8 cellular contexts compared by ENCODE assay signal in genomic region chr1:145280638-145281036, GRCh38. TPM values are rescaled to one million over a fixed set of nuclear protein-coding genes. Genes with fewer than 3 reads are reported as not detected.
DNase-seq lines count a peak whose midpoint lies in the region; ATAC-seq and TF ChIP-seq lines count a peak whose summit lies in the region.
"Not testable (repeated sequence)": the region's sequence is repeated elsewhere in the genome, so short reads cannot be mapped to it uniquely, and the experiment has no call there.

No MANE protein-coding gene starts in this region.

- POLR2A ChIA-PET in CD4-positive, alpha-beta memory T cell (lab: Charles Lee; ENCODE audit: partially characterized antibody), result interaction anchor here (0.7 to 1.2 kb wide), 3 partner anchors 65 to 868 kb away, joined by 4 to 6 read pairs (median 5); no protein-coding TSS in a partner anchor
- POLR2A ChIA-PET in activated CD4-positive, alpha-beta T cell treated with anti-CD3 and anti-CD28 coated beads, Interleukin-2, amount 10 ng/mL, durations not matched to agents 7 days and 5 days (lab: Charles Lee), result interaction anchor here (1.0 to 1.1 kb wide), 3 partner anchors 185 to 868 kb away, joined by 3 to 13 read pairs (median 5); no protein-coding TSS in a partner anchor

- H3K27ac ChIP-seq in CD4-positive, alpha-beta memory T cell (ENCODE audit: low read depth, low read length), result peak overlapping the region; percentile 74
- H3K27ac ChIP-seq in lower lobe of right lung, result peak overlapping the region; percentile 86

- not testable (repeated sequence) for H3K27me3 ChIP-seq in CD4-positive, alpha-beta memory T cell (ENCODE audit: insufficient read depth, low read length); lower lobe of right lung (ENCODE audit: low read depth)

- not testable (repeated sequence) for H3K9me3 Mint-ChIP-seq in CD4-positive, alpha-beta memory T cell; activated CD4-positive, alpha-beta T cell treated with anti-CD3 and anti-CD28 coated beads, Interleukin-2, amount 10 ng/mL, durations not matched to agents 7 days and 5 days; chondrocyte (ENCODE audit: low read depth)

- peaks cover 1 to 15% (median 7%) of the 10 kb centered on the region in 4 donors for H3K4me1 Mint-ChIP-seq in CD4-positive, alpha-beta memory T cell
- peaks cover 14% of the 10 kb centered on the region for H3K4me1 Mint-ChIP-seq in activated CD4-positive, alpha-beta T cell treated with anti-CD3 and anti-CD28 coated beads, Interleukin-2, amount 10 ng/mL, durations not matched to agents 7 days and 5 days
- not testable (repeated sequence) for H3K4me1 Mint-ChIP-seq in chondrocyte (ENCODE audit: low read depth)

- DNase-seq in CD4-positive, alpha-beta memory T cell, result peak in 4 of 5 donors; percentile 78 to 86 (median 86)
- peak; percentile 87 for DNase-seq in NCI-H82 (lab: John Stamatoyannopoulos, UW)
- peak; percentile 73 for DNase-seq in activated CD4-positive, alpha-beta T cell treated with anti-CD3 and anti-CD28 coated beads, Interleukin-2, amount 10 ng/mL, durations not matched to agents 7 days and 5 days
- not testable (repeated sequence) for DNase-seq in chondrocyte (ENCODE audit: low spot score)
- peak; percentile 73 for DNase-seq in lower lobe of right lung
- DNase-seq in stimulated activated CD4-positive, alpha-beta T cell treated with anti-CD3 and anti-CD28 coated beads, Interleukin-2, amount 100 ng/mL, for 48 hours, result peak; percentile 37 to 43

- CTCF ChIA-PET in CD4-positive, alpha-beta memory T cell (lab: Charles Lee; ENCODE audit: partially characterized antibody); activated CD4-positive, alpha-beta T cell treated with anti-CD3 and anti-CD28 coated beads, Interleukin-2, amount 10 ng/mL, durations not matched to agents 7 days and 5 days (lab: Charles Lee): not testable (repeated sequence)

- TF ChIP-seq CTCF in chondrocyte (IDR thresholded peaks at IDR 0.05); lower lobe of right lung (IDR thresholded peaks at IDR 0.05): not testable (repeated sequence)

- H3K9me3 ChIP-seq in CD4-positive, alpha-beta memory T cell (ENCODE audit: control insufficient read depth in 1 of 2, low read length in 2 of 2); lower lobe of right lung: not testable (repeated sequence)

- peak overlapping the region; percentile 86 to 98 (median 94) for H3K4me3 Mint-ChIP-seq in CD4-positive, alpha-beta memory T cell
- peak overlapping the region; percentile 76 for H3K4me3 Mint-ChIP-seq in activated CD4-positive, alpha-beta T cell treated with anti-CD3 and anti-CD28 coated beads, Interleukin-2, amount 10 ng/mL, durations not matched to agents 7 days and 5 days
- peak overlapping the region; percentile 77 for H3K4me3 Mint-ChIP-seq in chondrocyte (ENCODE audit: unreplicated experiment)

- H3K4me3 ChIP-seq in CD4-positive, alpha-beta memory T cell (ENCODE audit: low read length in 2 of 2), result not testable (repeated sequence)
- peak overlapping the region; percentile 56 for H3K4me3 ChIP-seq in lower lobe of right lung

- H3K27ac Mint-ChIP-seq in CD4-positive, alpha-beta memory T cell, result peak overlapping the region; percentile 92 to 100 (median 98)
- peak overlapping the region; percentile 98 for H3K27ac Mint-ChIP-seq in activated CD4-positive, alpha-beta T cell treated with anti-CD3 and anti-CD28 coated beads, Interleukin-2, amount 10 ng/mL, durations not matched to agents 7 days and 5 days
- H3K27ac Mint-ChIP-seq in chondrocyte (ENCODE audit: unreplicated experiment), result peak overlapping the region; percentile 97

- ATAC-seq in GM21528 (IDR thresholded peaks at IDR 0.05; ENCODE audit: low FRiP score, unreplicated experiment), result peak; percentile 66
- peak; percentile 54 for ATAC-seq in HG03558 (IDR thresholded peaks at IDR 0.05; ENCODE audit: extremely low read depth, unreplicated experiment)
- peak; percentile 92 to 95 for ATAC-seq in lower lobe of right lung

- not testable (repeated sequence) for H3K36me3 ChIP-seq in CD4-positive, alpha-beta memory T cell (ENCODE audit: insufficient read depth, low read length); lower lobe of right lung

- not testable (repeated sequence) for H3K27me3 Mint-ChIP-seq in CD4-positive, alpha-beta memory T cell; activated CD4-positive, alpha-beta T cell treated with anti-CD3 and anti-CD28 coated beads, Interleukin-2, amount 10 ng/mL, durations not matched to agents 7 days and 5 days; chondrocyte (ENCODE audit: low read depth)

- intact Hi-C loops in CD4-positive, alpha-beta memory T cell (cut with micrococcal nuclease); lower lobe of right lung (cut with DNase I): not testable (repeated sequence)

- not testable (repeated sequence) for H3K36me3 Mint-ChIP-seq in CD4-positive, alpha-beta memory T cell; activated CD4-positive, alpha-beta T cell treated with anti-CD3 and anti-CD28 coated beads, Interleukin-2, amount 10 ng/mL, durations not matched to agents 7 days and 5 days (ENCODE audit: low read depth); chondrocyte (ENCODE audit: low read depth)

- not testable (repeated sequence) for H3K4me1 ChIP-seq in CD4-positive, alpha-beta memory T cell (ENCODE audit: insufficient read depth, low read length); lower lobe of right lung

RNA-seq across cellular contexts. Expression of gene PPIAL4D, which starts 38.7 kb away (rescaled TPM):
- total RNA-seq in CD4-positive, alpha-beta memory T cell, result not detected
- under 1 TPM in 1 of 2 donors, not detected in 1; 0.65 TPM for polyA plus RNA-seq in CD4-positive, alpha-beta memory T cell
- under 1 TPM in 1 of 2 experiments, not detected in 1; 0.69 TPM for total RNA-seq in activated CD4-positive, alpha-beta T cell treated with anti-CD3 and anti-CD28 coated beads, Interleukin-2, amount 10 ng/mL, durations not matched to agents 7 days and 5 days
- total RNA-seq in chondrocyte (not detected in 3 replicates), lower lobe of right lung (not detected)
